In the genomic region with DNA sequence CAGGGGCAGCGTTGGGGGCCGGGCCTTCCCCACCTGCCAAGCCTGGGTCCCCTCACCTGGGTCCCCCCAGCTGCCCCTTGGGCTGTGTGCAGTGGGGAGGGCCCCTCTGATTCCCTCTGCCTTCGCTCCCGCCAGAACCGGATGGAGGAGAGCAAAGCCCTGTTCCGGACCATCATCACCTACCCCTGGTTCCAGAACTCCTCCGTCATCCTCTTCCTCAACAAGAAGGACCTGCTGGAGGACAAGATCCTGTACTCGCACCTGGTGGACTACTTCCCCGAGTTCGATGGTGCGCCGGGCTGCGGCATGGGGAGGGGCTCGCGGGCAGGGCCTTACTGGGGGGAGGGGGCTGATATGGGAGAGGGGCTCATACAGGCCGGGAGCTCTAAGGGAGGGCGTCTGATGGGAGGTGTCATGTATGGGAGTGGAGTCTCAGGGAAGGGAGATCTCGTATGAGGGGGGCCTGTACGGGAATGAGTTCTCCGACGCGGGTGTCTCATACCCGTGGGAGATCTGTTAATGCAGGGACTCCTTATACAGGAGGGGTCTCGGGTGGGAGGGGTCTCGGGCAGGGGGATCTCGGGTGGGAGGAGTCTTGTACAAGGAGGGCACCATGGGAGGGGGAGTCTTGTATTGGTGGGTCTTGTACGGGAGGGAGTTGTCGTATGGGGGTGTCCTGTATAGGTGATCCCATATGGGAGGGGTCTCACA, we compare ENCODE assay signal across 18 cellular contexts. TPM values are rescaled to one million over a fixed set of nuclear protein-coding genes. Genes with fewer than 3 reads are reported as not detected.
DNase-seq lines count a peak whose midpoint lies in the region; ATAC-seq and TF ChIP-seq lines count a peak whose summit lies in the region.
"Had no signal": no experiment of that assay in that cellular context is flagged by ENCODE, and none has a peak within 500 bp of the region (broad histone marks: within the 10 kb centered on the region; RNA-seq: fewer than 3 reads in every experiment).

No MANE protein-coding gene starts in this region.

- no peak overlapping the region for H4K91ac ChIP-seq in mesenchymal stem cell (ENCODE audit: low read length)

- H2BK12ac ChIP-seq in mesenchymal stem cell (ENCODE audit: low read length in 2 of 2): no peak overlapping the region

- H3K14ac ChIP-seq in mesenchymal stem cell (ENCODE audit: low read length in 2 of 2): no peak overlapping the region

- H3K27me3 ChIP-seq in mesenchymal stem cell (ENCODE audit: control insufficient read depth in 1 of 2, insufficient read depth in 1 of 2, low read length in 2 of 2): no peaks in the 10 kb centered on the region

- H3K9me3 ChIP-seq in HEK293 (ENCODE audit: control insufficient read depth, insufficient read depth, low read depth, low read length) (no peaks in the 10 kb centered on the region), mesenchymal stem cell (ENCODE audit: control insufficient read depth, low read length) (no peaks in the 10 kb centered on the region)

- peaks cover 3% of the 10 kb centered on the region for H3K4me1 Mint-ChIP-seq in glutamatergic neuron (ENCODE audit: low read depth, unreplicated experiment)
- H3K4me1 Mint-ChIP-seq in natural killer cell: no peaks in the 10 kb centered on the region
- H3K4me1 Mint-ChIP-seq: GM23338 had no signal

- H4K8ac ChIP-seq in mesenchymal stem cell (ENCODE audit: low read length): no peak overlapping the region

- H2BK120ac ChIP-seq in mesenchymal stem cell (ENCODE audit: low read depth, low read length): no peak overlapping the region

- no peak overlapping the region for H2AFZ ChIP-seq in mesenchymal stem cell (ENCODE audit: low read depth, low read length)
- H2AFZ ChIP-seq: GM23338 had no signal

- H3K27me3 Mint-ChIP-seq in glutamatergic neuron (ENCODE audit: unreplicated experiment) (peaks cover 3% of the 10 kb centered on the region), natural killer cell (ENCODE audit: low read depth in 2 of 2) (no peaks in the 10 kb centered on the region)
- H3K27me3 Mint-ChIP-seq: CD4-positive, alpha-beta T cell had no signal

- H3K18ac ChIP-seq in mesenchymal stem cell (ENCODE audit: low read depth in 1 of 2, low read length in 2 of 2): no peak overlapping the region

- H2AK5ac ChIP-seq in mesenchymal stem cell (ENCODE audit: low read length, severe bottlenecking): peak overlapping the region; percentile 53

- H3K27ac Mint-ChIP-seq in glutamatergic neuron (ENCODE audit: unreplicated experiment) (peak overlapping the region; percentile 22), natural killer cell (no peak overlapping the region)
- H3K27ac Mint-ChIP-seq: CD4-positive, alpha-beta T cell; GM23338 had no signal

- no peak overlapping the region for H3K4me2 ChIP-seq in mesenchymal stem cell (ENCODE audit: low read length, poor library complexity, severe bottlenecking)
- H3K4me2 ChIP-seq: GM23338 had no signal

- POLR2A ChIA-PET in HEK293 (lab: Yijun Ruan, JAX): no interaction called here

- H3K36me3 Mint-ChIP-seq in glutamatergic neuron (ENCODE audit: unreplicated experiment) (no peaks in the 10 kb centered on the region), natural killer cell (no peaks in the 10 kb centered on the region)

- ATAC-seq in left cardiac atrium (no peak), GM18909 (IDR thresholded peaks at IDR 0.05; ENCODE audit: poor library complexity, unreplicated experiment) (no peak), natural killer cell (no peak)
- ATAC-seq: GM12878, GM23338 had no signal

- CTCF ChIA-PET in HEK293 (lab: Yijun Ruan, JAX): no interaction called here

- no peak overlapping the region for H3K23ac ChIP-seq in mesenchymal stem cell (ENCODE audit: low read length in 2 of 2)

- H3K27ac ChIP-seq in HEK293 (ENCODE audit: extremely low read depth, low read depth, low read length) (no peak overlapping the region), mesenchymal stem cell (ENCODE audit: low read length, poor library complexity, severe bottlenecking) (no peak overlapping the region)

- H3K9ac ChIP-seq in mesenchymal stem cell (ENCODE audit: low read length): no peak overlapping the region

- DNase-seq in left cardiac atrium: peak; percentile 17
- DNase-seq in cardiac septum (ENCODE audit: low spot score): no peak
- DNase-seq in glutamatergic neuron: no peak
- no peak for DNase-seq in mesenchymal stem cell
- DNase-seq in RKO (ENCODE audit: low spot score): no peak
- no peak for DNase-seq in natural killer cell
- DNase-seq: 8988T; AML-193; Calu3; CD4-positive, alpha-beta T cell; DMS79; H7 had no signal

- no peaks in the 10 kb centered on the region for H3K4me1 ChIP-seq in HEK293 (ENCODE audit: control insufficient read depth, insufficient read depth, low read length)
- H3K4me1 ChIP-seq in mesenchymal stem cell (ENCODE audit: control insufficient read depth, insufficient read depth, low read depth, low read length): peaks cover 33% of the 10 kb centered on the region

- peaks cover 0 to 28% of the 10 kb centered on the region in 2 experiments; a peak in 1 of 3 replicates for H3K36me3 ChIP-seq in HEK293 (ENCODE audit: control insufficient read depth in 2 of 2, insufficient read depth in 1 of 2, low read length in 2 of 2)
- H3K36me3 ChIP-seq in mesenchymal stem cell (ENCODE audit: control insufficient read depth in 1 of 2, insufficient read depth in 2 of 2, low read depth in 1 of 2, low read length in 2 of 2): peaks cover 20 to 90% of the 10 kb centered on the region in 2 experiments

- no peak overlapping the region for H2BK5ac ChIP-seq in mesenchymal stem cell (ENCODE audit: low read depth, low read length, poor library complexity, severe bottlenecking)

- WGBS in mesenchymal stem cell: 95% methylated on average over 26 of the region's 28 CpGs

- H3K4me3 Mint-ChIP-seq in glutamatergic neuron (ENCODE audit: unreplicated experiment) (no peak overlapping the region), natural killer cell (no peak overlapping the region)
- H3K4me3 Mint-ChIP-seq: CD4-positive, alpha-beta T cell; GM23338 had no signal

- H3K4me3 ChIP-seq in HEK293 (ENCODE audit: low read depth, low read length) (no peak overlapping the region), mesenchymal stem cell (ENCODE audit: insufficient read depth in 1 of 2, low read depth in 1 of 2, low read length in 2 of 2) (no peak overlapping the region)
- H3K4me3 ChIP-seq: GM12878, GM23338 had no signal

- TF ChIP-seq CTCF in HEK293 (tag by site-specific recombination; IDR thresholded peaks at IDR 0.05) (no peak), glutamatergic neuron (IDR thresholded peaks at IDR 0.05; ENCODE audit: partially characterized antibody, unreplicated experiment) (no peak), natural killer cell (IDR thresholded peaks at IDR 0.05) (no peak)

- peaks cover 57% of the 10 kb centered on the region for H3K79me1 ChIP-seq in mesenchymal stem cell (replicated peaks; ENCODE audit: low read length, poor library complexity, severe bottlenecking)

- H3K9me3 Mint-ChIP-seq in glutamatergic neuron (ENCODE audit: unreplicated experiment) (peaks cover 3% of the 10 kb centered on the region), natural killer cell (no peaks in the 10 kb centered on the region)
- H3K9me3 Mint-ChIP-seq: CD4-positive, alpha-beta T cell; GM23338 had no signal

- no peak overlapping the region for H2BK15ac ChIP-seq in mesenchymal stem cell (ENCODE audit: low read depth, poor library complexity, severe bottlenecking)

- intact Hi-C loops in left cardiac atrium (cut with DNase I) (no loop called here), cardiac septum (cut with DNase I) (no loop called here), natural killer cell (cut with micrococcal nuclease) (no loop called here)

- H3K4ac ChIP-seq in mesenchymal stem cell (ENCODE audit: low read depth in 1 of 2, low read length in 2 of 2): no peak overlapping the region

TF ChIP-seq in HEK293, 187 proteins besides CTCF, POLR2A, EP300 and RAD21:
- TF ChIP-seq ZNF600 (tag by site-specific recombination; IDR thresholded peaks at IDR 0.05) (peak; percentile 96), ZNF776 (tag by site-specific recombination; IDR thresholded peaks at IDR 0.05; ENCODE audit: borderline replicate concordance) (no peak)
- TF ChIP-seq, protein P1, sequence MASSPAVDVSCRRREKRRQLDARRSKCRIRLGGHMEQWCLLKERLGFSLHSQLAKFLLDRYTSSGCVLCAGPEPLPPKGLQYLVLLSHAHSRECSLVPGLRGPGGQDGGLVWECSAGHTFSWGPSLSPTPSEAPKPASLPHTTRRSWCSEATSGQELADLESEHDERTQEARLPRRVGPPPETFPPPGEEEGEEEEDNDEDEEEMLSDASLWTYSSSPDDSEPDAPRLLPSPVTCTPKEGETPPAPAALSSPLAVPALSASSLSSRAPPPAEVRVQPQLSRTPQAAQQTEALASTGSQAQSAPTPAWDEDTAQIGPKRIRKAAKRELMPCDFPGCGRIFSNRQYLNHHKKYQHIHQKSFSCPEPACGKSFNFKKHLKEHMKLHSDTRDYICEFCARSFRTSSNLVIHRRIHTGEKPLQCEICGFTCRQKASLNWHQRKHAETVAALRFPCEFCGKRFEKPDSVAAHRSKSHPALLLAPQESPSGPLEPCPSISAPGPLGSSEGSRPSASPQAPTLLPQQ (tag by site-specific recombination; IDR thresholded peaks at IDR 0.05): no peak

RNA-seq across cellular contexts. Expression of a gene that starts 16.6 kb away (rescaled TPM):
- total RNA-seq in left cardiac atrium: 1 to 10 TPM; 4.3 to 6.1 TPM
- 1.9 TPM for total RNA-seq in cardiac septum
- total RNA-seq in glutamatergic neuron (ENCODE audit: unreplicated experiment): not detected
- polyA plus RNA-seq in mesenchymal stem cell (2013, experiment 1 of 2): 0.03 TPM
- 0.03 TPM for polyA plus RNA-seq in mesenchymal stem cell (2013, experiment 2 of 2)
- 10 to 100 TPM in 1 of 3 donors, 1 to 10 TPM in 2; 3.9 to 10.4 (median 8.4) TPM for total RNA-seq in natural killer cell
- total RNA-seq: H7 had no signal

RNA-seq across cellular contexts. Expression of a gene that starts 25.1 kb away (rescaled TPM):
- 10 to 100 TPM; 55.1 to 64.3 TPM for total RNA-seq in left cardiac atrium
- total RNA-seq in cardiac septum: 60.9 TPM
- 32.4 TPM for total RNA-seq in glutamatergic neuron (ENCODE audit: unreplicated experiment)
- 49.8 TPM for polyA plus RNA-seq in mesenchymal stem cell (2013, experiment 1 of 2)
- polyA plus RNA-seq in mesenchymal stem cell (2013, experiment 2 of 2): 49.0 TPM
- under 1 TPM; 0.24 to 0.60 (median 0.29) TPM for total RNA-seq in natural killer cell

RNA-seq across cellular contexts. Expression of a gene that starts 56.9 kb away (rescaled TPM):
- total RNA-seq in left cardiac atrium: 100 to 1,000 TPM; 698 to 715 TPM
- 804 TPM for total RNA-seq in cardiac septum
- total RNA-seq in glutamatergic neuron (ENCODE audit: unreplicated experiment): 258 TPM
- 329 TPM for polyA plus RNA-seq in mesenchymal stem cell (2013, experiment 1 of 2)
- 321 TPM for polyA plus RNA-seq in mesenchymal stem cell (2013, experiment 2 of 2)
- total RNA-seq in natural killer cell: 1,000 to 10,000 TPM in 1 of 3 donors, 100 to 1,000 TPM in 2; 943 to 1,012 (median 968) TPM

RNA-seq across cellular contexts. Expression of a gene that starts 59.3 kb away (rescaled TPM):
- total RNA-seq in left cardiac atrium: 1 to 10 TPM; 1.5 to 1.6 TPM
- total RNA-seq in cardiac septum: 1.2 TPM
- total RNA-seq in glutamatergic neuron (ENCODE audit: unreplicated experiment): not detected
- polyA plus RNA-seq in mesenchymal stem cell (2013, experiment 1 of 2): not detected
- polyA plus RNA-seq in mesenchymal stem cell (2013, experiment 2 of 2): not detected
- 10 to 100 TPM; 37.1 to 60.4 (median 51.7) TPM for total RNA-seq in natural killer cell
- total RNA-seq: Calu3, G401, H7, HT-29 had no signal
- polyA plus RNA-seq: GM23338 had no signal

Comparison
In these comparisons a context has a peak if more than half of its experiments do, and no peak if none do; other contexts are left out.
1. RNA of a gene that starts 25.1 kb away (total RNA-seq): 55.1 to 64.3 TPM in left cardiac atrium, 60.9 TPM in cardiac septum (single experiment) and 32.4 TPM in glutamatergic neuron (single experiment); 0.24 to 0.60 TPM in natural killer cell; every median in the first group is over 10 times any median in the second.